9 cellular contexts compared by ENCODE assay signal in genomic region chr2:214019229-214019972, GRCh38.
DNase-seq lines count a peak whose midpoint lies in the region; TF ChIP-seq lines count a peak whose summit lies in the region.
"Had no signal": no experiment of that assay in that cellular context is flagged by ENCODE, and none has a peak within 500 bp of the region (broad histone marks: within the 10 kb centered on the region; RNA-seq: fewer than 3 reads in every experiment).

No MANE protein-coding gene starts in this region.

- H3K4me1 Mint-ChIP-seq in chondrocyte (ENCODE audit: low read depth): peaks cover 15% of the 10 kb centered on the region

- H3K27me3 Mint-ChIP-seq in chondrocyte (ENCODE audit: low read depth): no peaks in the 10 kb centered on the region

- in situ Hi-C loops in KBM-7 (cut with MboI; ENCODE audit: low pct_unique_long_range_greater_than_20kb, low sequenced_read_pairs): no loop called here

- no peak overlapping the region for H3K4me3 ChIP-seq in AG10803 (ENCODE audit: low read length)
- H3K4me3 ChIP-seq: sigmoid colon had no signal

- TF ChIP-seq CTCF in AG10803 (conservative IDR thresholded peaks at IDR 0.05; ENCODE audit: low read length) (no peak), chondrocyte (IDR thresholded peaks at IDR 0.05) (no peak)

- H3K9me3 Mint-ChIP-seq in chondrocyte (ENCODE audit: low read depth): no peaks in the 10 kb centered on the region

- DNase-seq in AG10803 (ENCODE audit: low read depth) (peak; percentile 97), HS-5 (ENCODE audit: low read depth) (peak; percentile 97), chondrocyte (ENCODE audit: low spot score) (no peak), lung microvascular endothelial cell (ENCODE audit: low read depth in 2 of 2) (peak; percentile 9 to 98), KG1 (lab: John Stamatoyannopoulos, UW) (no peak), midbrain (lab: John Stamatoyannopoulos, UW) (no peak), NCI-H1092 (lab: John Stamatoyannopoulos, UW) (no peak), KBM-7 (no peak)
- DNase-seq: sigmoid colon had no signal

- H3K4me3 Mint-ChIP-seq in chondrocyte (ENCODE audit: unreplicated experiment): no peak overlapping the region

- peak overlapping the region; percentile 91 for H3K27ac Mint-ChIP-seq in chondrocyte (ENCODE audit: unreplicated experiment)

- H3K36me3 Mint-ChIP-seq in chondrocyte (ENCODE audit: low read depth): no peaks in the 10 kb centered on the region

Comparison
In these comparisons a context has a peak if more than half of its experiments do, and no peak if none do; other contexts are left out.
1. DNase-seq: peak in AG10803 (single experiment), HS-5 (single experiment) and lung microvascular endothelial cell (2 of 2); none in chondrocyte (single experiment), KG1 (single experiment), midbrain (single experiment), NCI-H1092 (single experiment) and KBM-7 (single experiment).